Comparison of ENCODE assay signal across 25 cellular contexts in genomic region chr9:126338945-126339344, GRCh38. TPM values are rescaled to one million over a fixed set of nuclear protein-coding genes. Genes with fewer than 3 reads are reported as not detected.
DNase-seq lines count a peak whose midpoint lies in the region; ATAC-seq and TF ChIP-seq lines count a peak whose summit lies in the region.
"Had no signal": no experiment of that assay in that cellular context is flagged by ENCODE, and none has a peak within 500 bp of the region (broad histone marks: within the 10 kb centered on the region; RNA-seq: fewer than 3 reads in every experiment).

No MANE protein-coding gene starts in this region.

- H3K4me1 Mint-ChIP-seq in endodermal cell = peaks cover 32% of the 10 kb centered on the region
- H3K4me1 Mint-ChIP-seq: B cell had no signal

- H4K91ac ChIP-seq in IMR-90 (ENCODE audit: insufficient read depth, low read depth, low read length) = no peak overlapping the region

- no peak overlapping the region for H3K23ac ChIP-seq in IMR-90 (ENCODE audit: low read depth, low read length)

- H3K9me3 Mint-ChIP-seq in endodermal cell = no peaks in the 10 kb centered on the region
- H3K9me3 Mint-ChIP-seq: activated T-cell treated with anti-CD3 and anti-CD28 coated beads, Interleukin-2, amount 50 U/mL, for 4 hours; T-helper 2 cell treated with Interferon-gamma antibody and Interleukin-4, amounts not matched to agents 5 μg/mL and 100 μg/mL, for 36 hours had no signal

- TF ChIP-seq CTCF in IMR-90 (conservative IDR thresholded peaks at IDR 0.05; ENCODE audit: low read depth, low read length) (no peak), endodermal cell (conservative IDR thresholded peaks at IDR 0.05) (no peak), neutrophil (IDR thresholded peaks at IDR 0.05) (no peak), body of pancreas (IDR thresholded peaks at IDR 0.05) (no peak)

- H4K20me1 ChIP-seq in BLaER1 (peaks cover 41% of the 10 kb centered on the region), IMR-90 (ENCODE audit: insufficient read depth, low read length) (peaks cover 11% of the 10 kb centered on the region; the same call in 1 of the 2 replicates)

- CTCF ChIA-PET in IMR-90 (lab: Yijun Ruan, JAX) = no interaction called here

- H2BK15ac ChIP-seq in IMR-90 (ENCODE audit: low read depth, low read length) = no peak overlapping the region

- H3K27ac ChIP-seq in BLaER1 (no peak overlapping the region), IMR-90 (ENCODE audit: insufficient read depth, low read length) (no peak overlapping the region), endodermal cell (ENCODE audit: low read depth, low read length) (peak overlapping the region; percentile 96), neutrophil (peak overlapping the region; percentile 69), body of pancreas (no peak overlapping the region)
- H3K27ac ChIP-seq: tibial artery had no signal

- no peaks in the 10 kb centered on the region; the same call in 1 of the 2 replicates for H3K36me3 ChIP-seq in BLaER1
- H3K36me3 ChIP-seq in IMR-90 (ENCODE audit: control insufficient read depth, insufficient read depth, low read length) = peaks cover 5% of the 10 kb centered on the region; the same call in 1 of the 2 replicates
- H3K36me3 ChIP-seq in endodermal cell (ENCODE audit: control insufficient read depth, insufficient read depth, low read length) = peaks cover 4% of the 10 kb centered on the region
- peaks cover 35% of the 10 kb centered on the region for H3K36me3 ChIP-seq in neutrophil
- H3K36me3 ChIP-seq in body of pancreas (replicated peaks in 1 of 2; ENCODE audit: insufficient read depth in 1 of 2, low read depth in 2 of 2) = no peaks in the 10 kb centered on the region

- H3K79me1 ChIP-seq in IMR-90 (ENCODE audit: low read depth in 1 of 2, low read length in 2 of 2) = peaks cover 3 to 18% of the 10 kb centered on the region in 2 experiments

- 51% methylated on average over 2 of the region's 3 CpGs; no CpG with 5 or more reads in 1 of the 2 experiments for WGBS in IMR-90 (ENCODE audit: extremely low coverage in 2 of 2, insufficient read length in 1 of 2), 2 experiments
- WGBS in endodermal cell (ENCODE audit: insufficient coverage in 1 of 2, insufficient read length in 1 of 2), 2 experiments = 69 to 79% methylated on average over 3 of the region's 3 CpGs
- 61 to 62% methylated on average over 3 of the region's 3 CpGs for WGBS in body of pancreas, 2 donors

- H2AK9ac ChIP-seq in IMR-90 (replicated peaks; ENCODE audit: low read depth, low read length, poor library complexity) = no peak overlapping the region

- H4K5ac ChIP-seq in IMR-90 (ENCODE audit: low read depth, low read length) = no peak overlapping the region

- no peak overlapping the region for H3K4me3 ChIP-seq in BLaER1
- no peak overlapping the region for H3K4me3 ChIP-seq in IMR-90 (ENCODE audit: insufficient read depth, low read depth, low read length)
- H3K4me3 ChIP-seq in endodermal cell (ENCODE audit: low read length) = no peak overlapping the region
- H3K4me3 ChIP-seq in neutrophil (ENCODE audit: low read depth in 1 of 2, low read length in 1 of 2) = no peak overlapping the region
- H3K4me3 ChIP-seq in body of pancreas = no peak overlapping the region
- H3K4me3 ChIP-seq: HAP-1, heart left ventricle, tibial artery had no signal

- H3K27ac Mint-ChIP-seq in endodermal cell = no peak overlapping the region
- H3K27ac Mint-ChIP-seq: B cell; T-helper 2 cell treated with Interferon-gamma antibody and Interleukin-4, amounts not matched to agents 5 μg/mL and 100 μg/mL, for 36 hours had no signal

- no peak overlapping the region for H3K56ac ChIP-seq in IMR-90 (ENCODE audit: extremely low read depth, insufficient read depth, low read length)

- POLR2A ChIA-PET in IMR-90 (lab: Charles Lee; ENCODE audit: unreplicated experiment) = no interaction called here

- H3K9me1 ChIP-seq in IMR-90 (ENCODE audit: insufficient read depth, low read length) = 0 out of 2 replicates have a peak, but pooled peaks cover 3% of the 10 kb centered on the region

- no peak overlapping the region for H2AK5ac ChIP-seq in IMR-90 (ENCODE audit: low read depth, low read length)

- TF ChIP-seq RAD21 in IMR-90 (IDR thresholded peaks at IDR 0.05; ENCODE audit: low read length) = no peak

- dilution Hi-C loops in IMR-90 (cut with HindIII; ENCODE audit: low sequenced_read_pairs, unreplicated experiment) = no loop called here

- TF ChIP-seq POLR2A in IMR-90 (IDR thresholded peaks at IDR 0.05; ENCODE audit: low read depth, low read length) = no peak
- TF ChIP-seq POLR2A in body of pancreas (IDR thresholded peaks at IDR 0.05) = no peak

- H3K4me1 ChIP-seq in BLaER1 = peaks cover 33% of the 10 kb centered on the region
- H3K4me1 ChIP-seq in IMR-90 (ENCODE audit: control insufficient read depth, insufficient read depth, low read length) = peaks cover 10% of the 10 kb centered on the region
- no peaks in the 10 kb centered on the region for H3K4me1 ChIP-seq in endodermal cell (ENCODE audit: control insufficient read depth, insufficient read depth, low read length)
- peaks cover 28 to 34% of the 10 kb centered on the region in 2 experiments for H3K4me1 ChIP-seq in neutrophil (ENCODE audit: control insufficient read depth in 1 of 2, insufficient read depth in 1 of 2, low read depth in 1 of 2, low read length in 1 of 2)
- peaks cover 22% of the 10 kb centered on the region for H3K4me1 ChIP-seq in body of pancreas
- H3K4me1 ChIP-seq: HAP-1 had no signal

- H3K4me3 Mint-ChIP-seq in endodermal cell = no peak overlapping the region
- H3K4me3 Mint-ChIP-seq: activated T-cell treated with anti-CD3 and anti-CD28 coated beads, Interleukin-2, amount 50 U/mL, for 4 hours; B cell; T-helper 2 cell treated with Interferon-gamma antibody and Interleukin-4, amounts not matched to agents 5 μg/mL and 100 μg/mL, for 36 hours had no signal

- no peak overlapping the region for H3K18ac ChIP-seq in IMR-90 (ENCODE audit: low read depth, low read length)

- no TSS peak for BruUV-seq in IMR-90 (replicated peaks; lab: Mats Ljungman, UMichigan)

- no peak overlapping the region for H3K14ac ChIP-seq in IMR-90 (replicated peaks; ENCODE audit: low read depth, low read length)

- DNase-seq in IMR-90 (peak; percentile 6), endodermal cell (no peak), body of pancreas (no peak), kidney tubule cell (ENCODE audit: low spot score) (no peak)
- DNase-seq: activated gamma-delta T cell treated with Interleukin-2 at 50 U/mL for 16 hours; activated T-cell treated with anti-CD3 and anti-CD28 coated beads, Interleukin-2, amount 50 U/mL, for 4 hours; COR-L47; effector CD8-positive, alpha-beta T cell; foreskin fibroblast; GF-D8; heart left ventricle; Kasumi-1; left cardiac atrium; mesenchymal stem cell; MV-4-11; Right ventricle myocardium superior; stimulated activated naive CD8-positive, alpha-beta T cell treated with anti-CD3 and anti-CD28 coated beads, Interleukin-15, Interleukin-2, amounts not matched to agents 100 U/mL and 50 U/mL, for 24 hours; tibial artery had no signal

- no peak overlapping the region for H3K9ac ChIP-seq in BLaER1
- H3K9ac ChIP-seq in IMR-90 (ENCODE audit: low read depth, low read length) = no peak overlapping the region
- H3K9ac ChIP-seq in endodermal cell (ENCODE audit: extremely low read depth, low read length, poor library complexity, severe bottlenecking) = no peak overlapping the region

- H3K4me2 ChIP-seq in BLaER1 = peak overlapping the region; percentile 65
- no peak overlapping the region for H3K4me2 ChIP-seq in IMR-90 (ENCODE audit: low read depth, low read length)

- no peak overlapping the region for H2BK20ac ChIP-seq in IMR-90 (ENCODE audit: low read depth, low read length)

- no peak overlapping the region for H2BK5ac ChIP-seq in IMR-90 (ENCODE audit: low read depth, low read length, poor library complexity, severe bottlenecking)

- no peak overlapping the region for H2BK120ac ChIP-seq in IMR-90 (ENCODE audit: low read depth, low read length)

- no peaks in the 10 kb centered on the region for H3K9me3 ChIP-seq in BLaER1
- no peaks in the 10 kb centered on the region for H3K9me3 ChIP-seq in IMR-90 (ENCODE audit: control insufficient read depth, insufficient read depth, low read length)
- H3K9me3 ChIP-seq in endodermal cell (ENCODE audit: control insufficient read depth, low read length) = no peaks in the 10 kb centered on the region
- H3K9me3 ChIP-seq in neutrophil = no peaks in the 10 kb centered on the region
- no peaks in the 10 kb centered on the region for H3K9me3 ChIP-seq in body of pancreas
- H3K9me3 ChIP-seq: HAP-1, heart left ventricle, tibial artery had no signal

- ATAC-seq in IMR-90 (ENCODE audit: low read depth) (no peak), body of pancreas (no peak), HG03432 (IDR thresholded peaks at IDR 0.05; ENCODE audit: unreplicated experiment) (no peak)
- ATAC-seq: activated T-cell treated with anti-CD3 and anti-CD28 coated beads, Interleukin-2, amount 50 U/mL, for 4 hours; esophagus mucosa; heart left ventricle; left cardiac atrium; stimulated activated naive CD8-positive, alpha-beta T cell treated with anti-CD3 and anti-CD28 coated beads, Interleukin-15, Interleukin-2, amounts not matched to agents 100 U/mL and 50 U/mL, for 24 hours had no signal

- intact Hi-C loops in IMR-90 (cut with micrococcal nuclease) (no loop called here), body of pancreas (cut with DNase I) (no loop called here)

- H2AFZ ChIP-seq in IMR-90 (replicated peaks; ENCODE audit: low read length, poor library complexity) = no peak overlapping the region

- in situ Hi-C loops in IMR-90 (cut with MboI; ENCODE audit: low sequenced_read_pairs) = no loop called here

- H3K4ac ChIP-seq in IMR-90 (ENCODE audit: low read depth, low read length) = no peak overlapping the region

- peaks cover 16% of the 10 kb centered on the region for H3K36me3 Mint-ChIP-seq in endodermal cell (ENCODE audit: low read depth)

- no peaks in the 10 kb centered on the region for H3K27me3 Mint-ChIP-seq in endodermal cell (ENCODE audit: insufficient read depth)

- no peak overlapping the region for H4K8ac ChIP-seq in IMR-90 (ENCODE audit: low read depth in 2 of 2, low read length in 2 of 2)

- H3K27me3 ChIP-seq in BLaER1 = no peaks in the 10 kb centered on the region
- H3K27me3 ChIP-seq in IMR-90 (ENCODE audit: control insufficient read depth, insufficient read depth, low read length) = no peaks in the 10 kb centered on the region
- no peaks in the 10 kb centered on the region for H3K27me3 ChIP-seq in endodermal cell (ENCODE audit: control insufficient read depth, insufficient read depth, low read length, poor library complexity, severe bottlenecking)
- no peaks in the 10 kb centered on the region for H3K27me3 ChIP-seq in neutrophil
- H3K27me3 ChIP-seq in body of pancreas = no peaks in the 10 kb centered on the region
- H3K27me3 ChIP-seq: heart left ventricle, tibial artery had no signal

TF ChIP-seq in IMR-90, 13 proteins besides CTCF, POLR2A, EP300 and RAD21 (continues in another document):
- TF ChIP-seq SMC3 (IDR thresholded peaks at IDR 0.05; ENCODE audit: low read depth, low read length) (no peak), RCOR1 (IDR thresholded peaks at IDR 0.05; ENCODE audit: insufficient replicate concordance, low read length) (no peak)

RNA-seq across cellular contexts. Expression of gene MVB12B, which starts 12.3 kb away (rescaled TPM):
- total RNA-seq in IMR-90 (2012; rRNA removed) = 1.7 and 2.0 TPM in 2 replicates
- polyA plus RNA-seq in IMR-90 (2012; rRNA removed) = 4.0 and 4.4 TPM in 2 replicates
- polyA plus RNA-seq in IMR-90 (2012; cell fraction: cytosol; rRNA removed) = 3.7 and 4.9 TPM in 2 replicates
- 5.3 and 7.1 TPM in 2 replicates for polyA plus RNA-seq in IMR-90 (2012; cell fraction: nucleus; rRNA removed; ENCODE audit: low replicate concordance)
- 10 to 100 TPM; 18.6 to 19.7 TPM for total RNA-seq in endodermal cell
- 27.4 TPM for polyA plus RNA-seq in endodermal cell (2013, experiment 1 of 2)
- polyA plus RNA-seq in endodermal cell (2013, experiment 2 of 2) = 24.8 TPM
- total RNA-seq in body of pancreas = 1 to 10 TPM; 5.2 to 9.9 TPM

Comparison
In these comparisons a context has a peak if more than half of its experiments do, and no peak if none do; other contexts are left out.
1. H3K27ac ChIP-seq: peak in endodermal cell (single experiment) and neutrophil (single experiment); none in BLaER1 (single experiment), IMR-90 (single experiment) and body of pancreas (0 of 4).